12 cellular contexts compared by ENCODE assay signal in the genomic region with DNA sequence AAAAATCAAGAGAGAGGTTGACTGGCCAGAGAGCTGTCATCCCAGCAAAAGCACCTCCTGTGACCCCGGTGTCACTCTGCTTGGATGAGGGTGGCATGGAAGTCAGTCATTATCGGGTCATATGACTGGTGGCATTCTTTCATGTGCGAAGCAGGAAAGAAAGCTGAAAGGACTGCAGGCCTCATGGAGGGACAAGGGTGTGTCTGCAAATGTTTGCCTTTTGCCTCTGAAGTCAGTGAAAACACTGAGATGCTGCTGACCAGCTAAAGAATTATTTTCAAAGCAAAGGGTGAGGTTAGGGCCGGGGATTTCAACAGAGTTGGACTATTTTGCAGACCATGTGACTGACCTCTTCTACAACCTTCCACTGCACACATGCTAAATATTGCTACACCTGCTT.
A peak's percentile ranks its signal among the peaks of the same experiment; 100 is the strongest.
DNase-seq lines count a peak whose midpoint lies in the region; ATAC-seq and TF ChIP-seq lines count a peak whose summit lies in the region.
"Had no signal": no experiment of that assay in that cellular context is flagged by ENCODE, and none has a peak within 500 bp of the region (broad histone marks: within the 10 kb centered on the region; RNA-seq: fewer than 3 reads in every experiment).

No MANE protein-coding gene starts in this region.

- H3K4me1 Mint-ChIP-seq in effector memory CD8-positive, alpha-beta T cell (ENCODE audit: low read depth in 2 of 2): no peaks in the 10 kb centered on the region

- H3K9ac ChIP-seq in neuronal stem cell (ENCODE audit: low read depth, low read length, poor library complexity): no peak overlapping the region

- TF ChIP-seq CTCF in gastroesophageal sphincter (IDR thresholded peaks at IDR 0.05): no peak

- no peak overlapping the region for H2BK5ac ChIP-seq in neuronal stem cell (ENCODE audit: low read length)

- H3K4me3 ChIP-seq in gastroesophageal sphincter: no peak overlapping the region
- H3K4me3 ChIP-seq in neuronal stem cell (ENCODE audit: low read length in 2 of 2): no peak overlapping the region
- H3K4me3 ChIP-seq: prostate gland had no signal

- 50 to 59% methylated on average over 1 to 4 of the region's 4 CpGs for WGBS in gastroesophageal sphincter (ENCODE audit: low coverage in 1 of 2), 2 donors
- no CpG with 5 or more reads among the region's 4 CpGs for WGBS in neuronal stem cell (ENCODE audit: extremely low coverage in 2 of 2, insufficient read length in 2 of 2, insufficient replicate concordance in 1 of 2), 2 donors

- peaks cover 0 to 10% of the 10 kb centered on the region in 2 donors for H3K9me3 Mint-ChIP-seq in effector memory CD8-positive, alpha-beta T cell

- H3K27ac Mint-ChIP-seq in effector memory CD8-positive, alpha-beta T cell: no peak overlapping the region

- TF ChIP-seq EP300 in gastroesophageal sphincter (IDR thresholded peaks at IDR 0.05): no peak

- H3K27ac ChIP-seq in gastroesophageal sphincter (no peak overlapping the region), neuronal stem cell (replicated peaks; ENCODE audit: low read length) (peak overlapping the region; percentile 5)
- H3K27ac ChIP-seq: prostate gland had no signal

- DNase-seq in ELF-1 (ENCODE audit: low read depth, low spot score) (peak; percentile 28), NCI-H748 treated with DMSO at 0.1 percent for 48 hours (lab: John Stamatoyannopoulos, UW) (peak; percentile 90), neuronal stem cell (ENCODE audit: low spot score) (no peak)
- no peak for DNase-seq in effector memory CD8-positive, alpha-beta T cell
- DNase-seq: activated CD4-positive, alpha-beta T cell treated with anti-CD3 and anti-CD28 coated beads, Interleukin-2, amount 50 U/mL, for 1 hour; activated naive CD4-positive, alpha-beta T cell treated with anti-CD3 and anti-CD28 coated beads, Interleukin-2, amount 50 U/mL, for 16 hours had no signal

- TF ChIP-seq POLR2A in gastroesophageal sphincter (IDR thresholded peaks at IDR 0.05): no peak

- H3K23ac ChIP-seq in neuronal stem cell (ENCODE audit: low read depth, low read length, poor library complexity): no peak overlapping the region

- H3K27me3 ChIP-seq in gastroesophageal sphincter: no peaks in the 10 kb centered on the region
- H3K27me3 ChIP-seq in neuronal stem cell (ENCODE audit: control insufficient read depth in 3 of 3, insufficient read depth in 3 of 3, low read depth in 1 of 3, low read length in 3 of 3): no peaks in the 10 kb centered on the region

- H3K36me3 ChIP-seq in gastroesophageal sphincter (no peaks in the 10 kb centered on the region), neuronal stem cell (replicated peaks in 1 of 2; ENCODE audit: control insufficient read depth in 2 of 2, insufficient read depth in 2 of 2, low read length in 2 of 2) (no peaks in the 10 kb centered on the region)
- H3K36me3 ChIP-seq: prostate gland had no signal

- no peak overlapping the region for H3K4ac ChIP-seq in neuronal stem cell (ENCODE audit: low read length)

- no peak overlapping the region for H3K14ac ChIP-seq in neuronal stem cell (ENCODE audit: low read length)

- no peaks in the 10 kb centered on the region for H3K9me3 ChIP-seq in gastroesophageal sphincter
- no peaks in the 10 kb centered on the region for H3K9me3 ChIP-seq in neuronal stem cell (replicated peaks in 1 of 2; ENCODE audit: control insufficient read depth in 2 of 2, insufficient read depth in 1 of 2, low read depth in 1 of 2, low read length in 2 of 2)
- H3K9me3 ChIP-seq: prostate gland had no signal

- no peak overlapping the region for H3K4me2 ChIP-seq in neuronal stem cell (ENCODE audit: insufficient read depth, low read length, poor library complexity, severe bottlenecking)

- no peak overlapping the region for H2BK15ac ChIP-seq in neuronal stem cell (ENCODE audit: low read length)

- H3K4me1 ChIP-seq in gastroesophageal sphincter (peaks cover 6 to 57% (median 24%) of the 10 kb centered on the region in 3 donors), neuronal stem cell (ENCODE audit: control insufficient read depth in 2 of 2, insufficient read depth in 1 of 2, low read depth in 1 of 2, low read length in 2 of 2) (peaks cover 26 to 77% of the 10 kb centered on the region in 2 donors)
- H3K4me1 ChIP-seq: prostate gland had no signal

- H3K36me3 Mint-ChIP-seq in effector memory CD8-positive, alpha-beta T cell (ENCODE audit: insufficient read depth): no peaks in the 10 kb centered on the region

- no peak overlapping the region for H3K4me3 Mint-ChIP-seq in effector memory CD8-positive, alpha-beta T cell

- no peak overlapping the region for H4K8ac ChIP-seq in neuronal stem cell (ENCODE audit: low read depth, low read length)

- no peak overlapping the region for H2AFZ ChIP-seq in neuronal stem cell (ENCODE audit: low read length)

- H3K79me1 ChIP-seq in neuronal stem cell (ENCODE audit: low read depth, low read length): no peaks in the 10 kb centered on the region

- H3K18ac ChIP-seq in neuronal stem cell (ENCODE audit: low read length): no peak overlapping the region

- H2BK12ac ChIP-seq in neuronal stem cell (ENCODE audit: low read length): no peak overlapping the region

- no peak overlapping the region for H2BK120ac ChIP-seq in neuronal stem cell (ENCODE audit: low read depth, low read length)

- no peak overlapping the region for H2AK5ac ChIP-seq in neuronal stem cell (ENCODE audit: low read depth, low read length)

- peak; percentile 41 for ATAC-seq in gastroesophageal sphincter
- no peak for ATAC-seq in GM21717 (IDR thresholded peaks at IDR 0.05; ENCODE audit: unreplicated experiment)
- ATAC-seq in effector memory CD8-positive, alpha-beta T cell (replicated peaks): no peak
- no peak for ATAC-seq in HG03175 (IDR thresholded peaks at IDR 0.05; ENCODE audit: unreplicated experiment)
- no peak for ATAC-seq in HG03108 (IDR thresholded peaks at IDR 0.05; ENCODE audit: unreplicated experiment)
- ATAC-seq: HCT116 had no signal

- no peak overlapping the region for H4K91ac ChIP-seq in neuronal stem cell (ENCODE audit: low read depth, low read length, poor library complexity)

- H3K27me3 Mint-ChIP-seq in effector memory CD8-positive, alpha-beta T cell: no peaks in the 10 kb centered on the region

Comparison
In these comparisons a context has a peak if more than half of its experiments do, and no peak if none do; other contexts are left out.
1. DNase-seq: peak in ELF-1 (single experiment) and NCI-H748 treated with DMSO at 0.1 percent for 48 hours (single experiment); none in neuronal stem cell (single experiment) and effector memory CD8-positive, alpha-beta T cell (0 of 3).